Comparison of ENCODE assay signal across 8 cellular contexts in the genomic region with DNA sequence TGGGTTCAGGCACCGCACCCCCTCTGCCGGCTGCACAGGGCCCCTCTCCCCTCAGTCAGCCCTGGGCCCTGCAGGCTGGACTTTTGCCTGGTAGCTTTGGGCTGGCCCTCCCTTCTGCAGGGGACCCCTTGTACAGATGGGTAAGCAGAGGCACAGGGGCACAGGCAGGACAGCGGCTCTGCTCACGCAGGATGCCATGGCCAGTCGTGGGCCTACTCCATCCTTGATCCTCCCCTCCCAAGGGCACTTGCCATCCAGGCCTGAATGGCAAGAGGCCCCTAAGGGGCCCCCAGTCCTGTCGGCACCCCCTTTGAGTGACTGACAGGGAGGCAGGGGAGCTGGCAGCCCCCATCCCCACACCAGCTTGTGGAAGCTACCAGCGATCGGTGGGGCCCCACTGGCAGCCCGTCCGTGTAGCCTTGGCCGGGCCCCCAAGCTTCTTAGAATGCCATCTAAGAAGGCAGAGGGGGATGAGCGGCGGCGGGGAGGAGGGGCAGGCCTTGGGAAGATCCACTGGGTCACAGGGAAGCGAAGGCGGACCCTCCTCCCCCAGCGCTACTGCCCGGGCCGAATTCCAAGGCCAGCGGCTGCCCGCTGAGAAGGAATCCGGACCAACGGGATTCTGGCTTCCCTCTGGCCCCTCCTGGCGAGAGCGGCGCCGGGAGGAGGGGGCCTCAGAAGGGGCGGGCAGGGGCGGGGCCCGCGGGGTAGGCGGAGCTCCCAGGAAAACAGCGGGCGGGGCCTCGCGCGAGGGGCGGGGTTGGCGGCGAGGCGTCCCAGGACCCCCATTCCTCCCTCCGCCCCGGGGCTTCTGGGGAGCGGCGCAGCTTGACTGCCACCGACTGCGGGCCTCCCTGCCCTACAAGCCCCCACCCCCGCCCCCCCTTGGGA. TPM values are rescaled to one million over a fixed set of nuclear protein-coding genes. Genes with fewer than 3 reads are reported as not detected.
A peak's percentile ranks its signal among the peaks of the same experiment; 100 is the strongest.
DNase-seq lines count a peak whose midpoint lies in the region; TF ChIP-seq lines count a peak whose summit lies in the region.

No MANE protein-coding gene starts in this region.

- H3K27ac ChIP-seq in esophagus muscularis mucosa (replicated peaks in 1 of 4): peak overlapping the region; percentile 83 to 88 (median 86)

- no peak for TF ChIP-seq CTCF in esophagus muscularis mucosa (IDR thresholded peaks at IDR 0.05)
- no peak for TF ChIP-seq CTCF in GM13977 (IDR thresholded peaks at IDR 0.05; ENCODE audit: extremely low read depth, insufficient read depth, missing control alignments)

- H3K4me1 ChIP-seq in esophagus muscularis mucosa: peaks cover 17 to 29% (median 24%) of the 10 kb centered on the region in 4 donors

- no peaks in the 10 kb centered on the region for H3K9me3 ChIP-seq in esophagus muscularis mucosa

- TF ChIP-seq EP300 in esophagus muscularis mucosa (IDR thresholded peaks at IDR 0.05): no peak

- WGBS in esophagus muscularis mucosa: 64% methylated on average over 3 of the region's 48 CpGs

- DNase-seq in DMS 273 (lab: John Stamatoyannopoulos, UW; ENCODE audit: unreplicated experiment) (peak; percentile 69), DMS 273 treated with DMSO at 0.1 percent for 48 hours (lab: John Stamatoyannopoulos, UW) (no peak), esophagus muscularis mucosa (ENCODE audit: extremely low spot score) (no peak), midbrain (lab: John Stamatoyannopoulos, UW) (peak; percentile 77), ureter (ENCODE audit: low spot score) (peak; percentile 71), GM13977 (ENCODE audit: low spot score) (no peak)
- no peak for DNase-seq in activated naive CD4-positive, alpha-beta T cell treated with anti-CD3 and anti-CD28 coated beads, Interleukin-2, amount 50 U/mL, for 16 hours
- no peak for DNase-seq in activated CD8-positive, alpha-beta memory T cell treated with anti-CD3 and anti-CD28 coated beads, Interleukin-2, amount 50 U/mL, for 48 hours

- intact Hi-C loops in esophagus muscularis mucosa (cut with DNase I): loop anchor here (5.0 kb wide), 1 partner anchor 79 kb away; no protein-coding TSS in a partner anchor

- TF ChIP-seq POLR2A in esophagus muscularis mucosa (IDR thresholded peaks at IDR 0.05; ENCODE audit: low read depth): no peak

- H3K27me3 ChIP-seq in esophagus muscularis mucosa: no peaks in the 10 kb centered on the region

- in situ Hi-C loops in GM13977 (cut with MboI; ENCODE audit: low pct_unique_long_range_greater_than_20kb, low sequenced_read_pairs, unreplicated experiment): no loop called here

- no peaks in the 10 kb centered on the region for H3K36me3 ChIP-seq in esophagus muscularis mucosa

- H3K4me3 ChIP-seq in esophagus muscularis mucosa: peak overlapping the region; percentile 60 to 69 (median 64)

RNA-seq across cellular contexts. Expression of gene CHKA, which starts 6.8 kb away (rescaled TPM):
- total RNA-seq in esophagus muscularis mucosa: 10 to 100 TPM; 13.8 to 20.3 (median 18.3) TPM
- total RNA-seq in ureter: 66.2 TPM

Comparison
In these comparisons a context has a peak if more than half of its experiments do, and no peak if none do; other contexts are left out.
1. DNase-seq: peak in DMS 273 (single experiment), midbrain (single experiment) and ureter (single experiment); none in DMS 273 treated with DMSO at 0.1 percent for 48 hours (single experiment), esophagus muscularis mucosa (single experiment), activated naive CD4-positive, alpha-beta T cell treated with anti-CD3 and anti-CD28 coated beads, Interleukin-2, amount 50 U/mL, for 16 hours (single experiment), GM13977 (single experiment) and activated CD8-positive, alpha-beta memory T cell treated with anti-CD3 and anti-CD28 coated beads, Interleukin-2, amount 50 U/mL, for 48 hours (single experiment).